In genomic region chr12:105189293-105189692, GRCh38 we compare ENCODE assay signal across 25 cellular contexts.
"Had no signal": no experiment of that assay in that cellular context is flagged by ENCODE, and none has a peak within 500 bp of the region (broad histone marks: within the 10 kb centered on the region; RNA-seq: fewer than 3 reads in every experiment).

No MANE protein-coding gene starts in this region.

- H3K4me1 ChIP-seq: colonic mucosa, Peyer's patch, SJCRH30 had no signal

- H3K4me3 Mint-ChIP-seq: activated CD4-positive, alpha-beta T cell treated with anti-CD3 and anti-CD28 coated beads, Interleukin-2, amount 10 ng/mL, durations not matched to agents 24 days and 14 days; activated CD8-positive, alpha-beta T cell treated with anti-CD3 and anti-CD28 coated beads for 36 hours had no signal

- H3K27me3 ChIP-seq: colonic mucosa, Peyer's patch, SJCRH30 had no signal

- H3K9me3 ChIP-seq: colonic mucosa, Peyer's patch, SJCRH30 had no signal

- H3K9ac ChIP-seq: SK-N-SH had no signal

- H3K27me3 Mint-ChIP-seq: activated CD4-positive, alpha-beta T cell treated with anti-CD3 and anti-CD28 coated beads, Interleukin-2, amount 10 ng/mL, durations not matched to agents 24 days and 14 days; activated CD8-positive, alpha-beta T cell treated with anti-CD3 and anti-CD28 coated beads for 36 hours had no signal

- H3K4me2 ChIP-seq: SK-N-SH had no signal

- DNase-seq: activated CD4-positive, alpha-beta T cell treated with anti-CD3 and anti-CD28 coated beads, Interleukin-2, amount 10 ng/mL, durations not matched to agents 24 days and 14 days; activated CD4-positive, CD25-positive, alpha-beta regulatory T cell treated with anti-CD3 and anti-CD28 coated beads, Interleukin-2, amount 50 U/mL, for 72 hours; activated CD8-positive, alpha-beta memory T cell treated with anti-CD3 and anti-CD28 coated beads, Interleukin-2, amount 50 U/mL, for 48 hours; activated CD8-positive, alpha-beta T cell treated with anti-CD3 and anti-CD28 coated beads for 36 hours; activated gamma-delta T cell; activated naive CD4-positive, alpha-beta T cell treated with anti-CD3 and anti-CD28 coated beads, Interleukin-2, amount 50 U/mL, for 16 hours; activated T-cell treated with anti-CD3 and anti-CD28 coated beads, Interleukin-2, amount 50 U/mL, for 1 hour; anterior cingulate cortex; cerebellar nuclear complex; colonic mucosa; Karpas-422; MM.1S; NCI-H1105 treated with DMSO at 0.1 percent for 48 hours; NCI-H1436 treated with DMSO at 0.1 percent for 48 hours; NCI-H187; NCI-H2081; NCI-H510A treated with DMSO at 0.1 percent for 48 hours; NCI-H69; NK-92 treated with Interleukin-12 subunit alpha and Interleukin-12 subunit beta, amount 100 ng/mL, for 24 hours; Peyer's patch; Right ventricle myocardium superior; SJCRH30; SK-N-SH; T-helper 1 cell had no signal

- H3K9me3 Mint-ChIP-seq: activated CD4-positive, alpha-beta T cell treated with anti-CD3 and anti-CD28 coated beads, Interleukin-2, amount 10 ng/mL, durations not matched to agents 24 days and 14 days; activated CD8-positive, alpha-beta T cell treated with anti-CD3 and anti-CD28 coated beads for 36 hours had no signal

- H3K4me3 ChIP-seq: colonic mucosa, Peyer's patch, SJCRH30 had no signal

- H3K27ac Mint-ChIP-seq: activated CD4-positive, alpha-beta T cell treated with anti-CD3 and anti-CD28 coated beads, Interleukin-2, amount 10 ng/mL, durations not matched to agents 24 days and 14 days; activated CD8-positive, alpha-beta T cell treated with anti-CD3 and anti-CD28 coated beads for 36 hours had no signal

- ATAC-seq: activated CD8-positive, alpha-beta T cell treated with anti-CD3 and anti-CD28 coated beads for 36 hours had no signal

- H3K27ac ChIP-seq: colonic mucosa, Peyer's patch, RWPE1, SJCRH30 had no signal
